In genomic region chr10:77444041-77444440, GRCh38 we compare ENCODE assay signal across 7 cellular contexts.
"Had no signal": no experiment of that assay in that cellular context is flagged by ENCODE, and none has a peak within 500 bp of the region (broad histone marks: within the 10 kb centered on the region; RNA-seq: fewer than 3 reads in every experiment).

No MANE protein-coding gene starts in this region.

- H3K4me3 Mint-ChIP-seq: IgD-negative memory B cell had no signal

- H3K27ac ChIP-seq: HL-60 had no signal

- FAIRE-seq: HepG2, HTR-8/SVneo, K562 had no signal

- H3K27ac Mint-ChIP-seq: IgD-negative memory B cell had no signal

- H3K27me3 Mint-ChIP-seq: IgD-negative memory B cell had no signal

- H3K4me3 ChIP-seq: K562 had no signal

- ATAC-seq: HepG2, K562 had no signal

- DNase-seq: IMR-90, KBM-7 had no signal
